Comparison of ENCODE assay signal across 25 cellular contexts in genomic region chr12:76471579-76471978, GRCh38.
A peak's percentile ranks its signal among the peaks of the same experiment; 100 is the strongest.
DNase-seq lines count a peak whose midpoint lies in the region; ATAC-seq and TF ChIP-seq lines count a peak whose summit lies in the region.
"Had no signal": no experiment of that assay in that cellular context is flagged by ENCODE, and none has a peak within 500 bp of the region (broad histone marks: within the 10 kb centered on the region; RNA-seq: fewer than 3 reads in every experiment).

No MANE protein-coding gene starts in this region.

- H3K9me3 ChIP-seq in ascending aorta (no peaks in the 10 kb centered on the region), osteoblast (ENCODE audit: low read depth, low read length) (no peaks in the 10 kb centered on the region), PC-9 (ENCODE audit: insufficient read depth, low read depth) (no peaks in the 10 kb centered on the region)
- H3K9me3 ChIP-seq: thyroid gland had no signal

- H3K27ac ChIP-seq in KMS-11 (peak overlapping the region; percentile 65; the same call in 1 of the 2 replicates), ascending aorta (peak overlapping the region; percentile 27 to 44), osteoblast (ENCODE audit: low read depth, low read length) (peak overlapping the region; percentile 57), PC-9 (no peak overlapping the region)
- H3K27ac ChIP-seq: thyroid gland had no signal

- no TSS peak for BruUV-seq in PC-9 (replicated peaks; lab: Mats Ljungman, UMichigan)

- H3K27me3 Mint-ChIP-seq in activated T-cell treated with anti-CD3 and anti-CD28 coated beads, Interleukin-2, amount 50 U/mL, for 72 hours (ENCODE audit: low read depth): no peaks in the 10 kb centered on the region
- H3K27me3 Mint-ChIP-seq: activated CD4-positive, alpha-beta T cell treated with anti-CD3 and anti-CD28 coated beads, Interleukin-2, amount 10 ng/mL, durations not matched to agents 7 days and 5 days; activated naive CD8-positive, alpha-beta T cell treated with anti-CD3 and anti-CD28 coated beads for 36 hours; activated T-helper 17 cell treated with anti-CD3 and anti-CD28 coated beads, Interleukin-2, amount 50 U/mL, for 72 hours; effector memory CD8-positive, alpha-beta T cell; IgD-negative memory B cell had no signal

- H3K9ac ChIP-seq in KMS-11: no peak overlapping the region

- no peak overlapping the region for H3K27ac Mint-ChIP-seq in activated T-cell treated with anti-CD3 and anti-CD28 coated beads, Interleukin-2, amount 50 U/mL, for 72 hours
- H3K27ac Mint-ChIP-seq: activated CD4-positive, alpha-beta T cell treated with anti-CD3 and anti-CD28 coated beads, Interleukin-2, amount 10 ng/mL, durations not matched to agents 7 days and 5 days; activated naive CD8-positive, alpha-beta T cell treated with anti-CD3 and anti-CD28 coated beads for 36 hours; activated T-helper 17 cell treated with anti-CD3 and anti-CD28 coated beads, Interleukin-2, amount 50 U/mL, for 72 hours; CD8-positive, alpha-beta T cell; effector memory CD8-positive, alpha-beta T cell; IgD-negative memory B cell had no signal

- intact Hi-C loops in ascending aorta (cut with DNase I) (no loop called here), PC-9 (cut with micrococcal nuclease; ENCODE audit: unreplicated experiment) (no loop called here)

- H3K4me3 ChIP-seq in KMS-11 (IDR thresholded peaks at IDR 0.05; ENCODE audit: insufficient read depth, low read depth, low read length) (no peak overlapping the region), ascending aorta (no peak overlapping the region), osteoblast (ENCODE audit: insufficient read depth, low read length) (no peak overlapping the region), PC-9 (no peak overlapping the region)
- H3K4me3 ChIP-seq: MG63, thyroid gland had no signal

- H3F3A ChIP-seq in PC-9 (ENCODE audit: insufficient read depth, low read depth): no peaks in the 10 kb centered on the region

- peak; percentile 50 for ATAC-seq in GM18867 (IDR thresholded peaks at IDR 0.05; ENCODE audit: unreplicated experiment)
- ATAC-seq in activated T-cell treated with anti-CD3 and anti-CD28 coated beads, Interleukin-2, amount 50 U/mL, for 72 hours (replicated peaks in 1 of 2): no peak
- ATAC-seq: activated T-helper 17 cell treated with anti-CD3 and anti-CD28 coated beads, Interleukin-2, amount 50 U/mL, for 72 hours; CD8-positive, alpha-beta T cell; effector memory CD8-positive, alpha-beta T cell had no signal

- DNase-seq in ascending aorta (ENCODE audit: low spot score in 2 of 2) (no peak), osteoblast (ENCODE audit: insufficient read length, low spot score, missing footprints) (no peak), PC-9 (no peak), UCSD-AML1 (lab: John Stamatoyannopoulos, UW; ENCODE audit: unreplicated experiment) (no peak)
- DNase-seq in activated T-cell treated with anti-CD3 and anti-CD28 coated beads, Interleukin-2, amount 50 U/mL, for 72 hours: no peak
- DNase-seq: activated CD4-positive, alpha-beta T cell treated with anti-CD3 and anti-CD28 coated beads, Interleukin-2, amount 10 ng/mL, durations not matched to agents 7 days and 5 days; activated naive CD8-positive, alpha-beta T cell treated with anti-CD3 and anti-CD28 coated beads for 36 hours; CD8-positive, alpha-beta T cell; DMS153; effector memory CD8-positive, alpha-beta T cell; GOT3; kidney; MG63; NCI-H2171; NCI-H526 treated with DMSO at 0.1 percent for 48 hours; SHP77; small intestine; stimulated activated CD4-positive, alpha-beta T cell treated with anti-CD3 and anti-CD28 coated beads, Interleukin-2, amount 100 ng/mL, for 48 hours; stimulated activated naive CD4-positive, alpha-beta T cell treated with Interleukin-2 at 50 U/mL for 16 hours; T-helper 1 cell; thyroid gland had no signal

- peaks cover 44% of the 10 kb centered on the region for H3K4me1 ChIP-seq in KMS-11 (ENCODE audit: low read depth, poor library complexity, severe bottlenecking)
- H3K4me1 ChIP-seq in ascending aorta: peaks cover 5 to 10% of the 10 kb centered on the region in 2 donors
- H3K4me1 ChIP-seq in osteoblast (ENCODE audit: insufficient read depth, low read length): peaks cover 22% of the 10 kb centered on the region
- H3K4me1 ChIP-seq in PC-9 (replicated peaks; ENCODE audit: insufficient read depth): peaks cover 6% of the 10 kb centered on the region; the same call in 1 of the 2 replicates
- H3K4me1 ChIP-seq: thyroid gland had no signal

- no peaks in the 10 kb centered on the region for H3K9me2 ChIP-seq in PC-9 (ENCODE audit: insufficient read depth)

- H3K79me2 ChIP-seq in KMS-11 (ENCODE audit: insufficient read depth, low read depth) (peaks cover 5% of the 10 kb centered on the region; the same call in 1 of the 2 replicates), osteoblast (ENCODE audit: insufficient read depth, low read length) (peaks cover 62% of the 10 kb centered on the region), PC-9 (ENCODE audit: low read depth) (no peaks in the 10 kb centered on the region; the same call in 1 of the 2 replicates)

- CTCF ChIA-PET in PC-9 (lab: Charles Lee): no interaction called here

- H3K36me3 Mint-ChIP-seq in activated T-cell treated with anti-CD3 and anti-CD28 coated beads, Interleukin-2, amount 50 U/mL, for 72 hours (ENCODE audit: insufficient read depth in 2 of 2): no peaks in the 10 kb centered on the region
- H3K36me3 Mint-ChIP-seq: CD8-positive, alpha-beta T cell had no signal

- H4K20me1 ChIP-seq in KMS-11 (ENCODE audit: insufficient read depth) (0 out of 2 replicates have a peak, but pooled peaks cover 4% of the 10 kb centered on the region), osteoblast (ENCODE audit: insufficient read depth, low read length) (peaks cover 6% of the 10 kb centered on the region), PC-9 (ENCODE audit: insufficient read depth) (no peaks in the 10 kb centered on the region)

- peaks cover 4% of the 10 kb centered on the region for H3K4me1 Mint-ChIP-seq in activated T-cell treated with anti-CD3 and anti-CD28 coated beads, Interleukin-2, amount 50 U/mL, for 72 hours (ENCODE audit: low read depth)
- H3K4me1 Mint-ChIP-seq: activated CD4-positive, alpha-beta T cell treated with anti-CD3 and anti-CD28 coated beads, Interleukin-2, amount 10 ng/mL, durations not matched to agents 7 days and 5 days had no signal

- H3K4me2 ChIP-seq in KMS-11: peak overlapping the region; percentile 52
- H3K4me2 ChIP-seq in osteoblast (ENCODE audit: insufficient read depth, low read length): peak overlapping the region; percentile 3
- no peak overlapping the region for H3K4me2 ChIP-seq in PC-9

- H3K9me3 Mint-ChIP-seq in activated T-cell treated with anti-CD3 and anti-CD28 coated beads, Interleukin-2, amount 50 U/mL, for 72 hours: no peaks in the 10 kb centered on the region
- H3K9me3 Mint-ChIP-seq: activated CD4-positive, alpha-beta T cell treated with anti-CD3 and anti-CD28 coated beads, Interleukin-2, amount 10 ng/mL, durations not matched to agents 7 days and 5 days; activated naive CD8-positive, alpha-beta T cell treated with anti-CD3 and anti-CD28 coated beads for 36 hours; activated T-helper 17 cell treated with anti-CD3 and anti-CD28 coated beads, Interleukin-2, amount 50 U/mL, for 72 hours; CD8-positive, alpha-beta T cell; effector memory CD8-positive, alpha-beta T cell; IgD-negative memory B cell had no signal

- H3K27me3 ChIP-seq in KMS-11 (ENCODE audit: insufficient read depth, low read depth): no peaks in the 10 kb centered on the region
- H3K27me3 ChIP-seq in ascending aorta: no peaks in the 10 kb centered on the region
- no peaks in the 10 kb centered on the region for H3K27me3 ChIP-seq in osteoblast (ENCODE audit: insufficient read depth, low read length)
- H3K27me3 ChIP-seq in PC-9 (ENCODE audit: insufficient read depth, low read depth): no peaks in the 10 kb centered on the region
- H3K27me3 ChIP-seq: MG63, thyroid gland had no signal

- TF ChIP-seq CTCF in KMS-11 (conservative IDR thresholded peaks at IDR 0.05; ENCODE audit: low read depth, low read length) (no peak), ascending aorta (IDR thresholded peaks at IDR 0.05) (no peak), osteoblast (IDR thresholded peaks at IDR 0.05; ENCODE audit: extremely low read depth, low read depth, low read length) (no peak), PC-9 (conservative IDR thresholded peaks at IDR 0.05) (no peak)

- H3K4me3 Mint-ChIP-seq in activated T-cell treated with anti-CD3 and anti-CD28 coated beads, Interleukin-2, amount 50 U/mL, for 72 hours: no peak overlapping the region
- H3K4me3 Mint-ChIP-seq: activated CD4-positive, alpha-beta T cell treated with anti-CD3 and anti-CD28 coated beads, Interleukin-2, amount 10 ng/mL, durations not matched to agents 7 days and 5 days; activated naive CD8-positive, alpha-beta T cell treated with anti-CD3 and anti-CD28 coated beads for 36 hours; activated T-helper 17 cell treated with anti-CD3 and anti-CD28 coated beads, Interleukin-2, amount 50 U/mL, for 72 hours; CD8-positive, alpha-beta T cell; effector memory CD8-positive, alpha-beta T cell; IgD-negative memory B cell had no signal

- H2AFZ ChIP-seq in KMS-11 (ENCODE audit: low read depth) (no peak overlapping the region), osteoblast (ENCODE audit: low read length) (no peak overlapping the region), PC-9 (no peak overlapping the region)

- H3K36me3 ChIP-seq in KMS-11 (ENCODE audit: insufficient read depth): no peaks in the 10 kb centered on the region
- H3K36me3 ChIP-seq in ascending aorta: no peaks in the 10 kb centered on the region
- no peaks in the 10 kb centered on the region for H3K36me3 ChIP-seq in osteoblast (ENCODE audit: insufficient read depth, low read length)
- no peaks in the 10 kb centered on the region for H3K36me3 ChIP-seq in PC-9 (ENCODE audit: low read depth)
- H3K36me3 ChIP-seq: MG63, thyroid gland had no signal

- POLR2A ChIA-PET in PC-9 (lab: Charles Lee; ENCODE audit: unreplicated experiment): no interaction called here
